In genomic region chr2:197695206-197695605, GRCh38 we compare ENCODE assay signal across 2 cellular contexts. TPM values are rescaled to one million over a fixed set of nuclear protein-coding genes. Genes with fewer than 3 reads are reported as not detected.
"Had no signal": no experiment of that assay in that cellular context is flagged by ENCODE, and none has a peak within 500 bp of the region (broad histone marks: within the 10 kb centered on the region; RNA-seq: fewer than 3 reads in every experiment).

No MANE protein-coding gene starts in this region.

RNA-seq across cellular contexts. Expression of gene RFTN2, which starts 19.8 kb away (rescaled TPM):
- total RNA-seq: OCI-LY7, PC-9 had no signal
